ENCODE assay signal across 8 cellular contexts in genomic region chr1:205141236-205142104, GRCh38. TPM values are rescaled to one million over a fixed set of nuclear protein-coding genes. Genes with fewer than 3 reads are reported as not detected.
DNase-seq lines count a peak whose midpoint lies in the region; ATAC-seq, FAIRE-seq and TF ChIP-seq lines count a peak whose summit lies in the region.

No MANE protein-coding gene starts in this region.

- peak; percentile 44 to 86 (median 78) for TF ChIP-seq CTCF in body of pancreas (IDR thresholded peaks at IDR 0.05)

- H3K27me3 ChIP-seq in body of pancreas (no peaks in the 10 kb centered on the region), iPS DF 6.9 (ENCODE audit: control insufficient read depth, insufficient read depth, low read length) (no peaks in the 10 kb centered on the region)

- H3K36me3 ChIP-seq in body of pancreas (replicated peaks in 1 of 2; ENCODE audit: insufficient read depth in 1 of 2, low read depth in 2 of 2) (no peaks in the 10 kb centered on the region), iPS DF 6.9 (ENCODE audit: control insufficient read depth, insufficient read depth, low read length) (no peaks in the 10 kb centered on the region)

- peak overlapping the region in 2 of 4 donors; percentile 51 for H3K27ac ChIP-seq in body of pancreas
- H3K27ac ChIP-seq in iPS DF 6.9 (ENCODE audit: low read length): no peak overlapping the region

- peak; percentile 96 for FAIRE-seq in TTC549 (lab: Jason Lieb, UNC)

- H3K4me1 ChIP-seq in body of pancreas (peaks cover 18% of the 10 kb centered on the region), iPS DF 6.9 (ENCODE audit: control insufficient read depth, insufficient read depth, low read length) (no peaks in the 10 kb centered on the region)

- no peaks in the 10 kb centered on the region for H3K9me3 ChIP-seq in body of pancreas
- no peaks in the 10 kb centered on the region for H3K9me3 ChIP-seq in iPS DF 6.9 (ENCODE audit: control insufficient read depth, insufficient read depth, low read length)

- intact Hi-C loops in body of pancreas (cut with DNase I): no loop called here

- ATAC-seq in GM21447 (IDR thresholded peaks at IDR 0.05; ENCODE audit: unreplicated experiment) (peak; percentile 63), body of pancreas (peak; percentile 88), HG03521 (IDR thresholded peaks at IDR 0.05; ENCODE audit: unreplicated experiment) (no peak)

- 13 to 18% methylated on average over 12 of the region's 12 CpGs for WGBS in body of pancreas, 2 donors
- WGBS in iPS DF 6.9 (ENCODE audit: insufficient coverage, insufficient read length): no CpG with 5 or more reads among the region's 12 CpGs

- DNase-seq in Ammon's horn (ENCODE audit: low spot score): peak; percentile 94
- peak; percentile 80 to 81 for DNase-seq in NCI-H2081 (lab: John Stamatoyannopoulos, UW)
- DNase-seq in body of pancreas: peak; percentile 80 to 90 (median 83)
- peak; percentile 82 for DNase-seq in iPS DF 6.9 (ENCODE audit: low read depth, low spot score)
- peak; percentile 75 for DNase-seq in smooth muscle cell of the brain vasculature (ENCODE audit: low read depth, low spot score)

- H3K4me3 ChIP-seq in body of pancreas: no peak overlapping the region
- no peak overlapping the region for H3K4me3 ChIP-seq in iPS DF 6.9 (ENCODE audit: low read length)

- no peak for TF ChIP-seq POLR2A in body of pancreas (IDR thresholded peaks at IDR 0.05)

RNA-seq across cellular contexts. Expression of gene RBBP5, which starts 19.7 kb away (rescaled TPM):
- 1 to 10 TPM; 5.6 to 9.3 TPM for total RNA-seq in body of pancreas

RNA-seq across cellular contexts. Expression of gene TMEM81, which starts 57.2 kb away (rescaled TPM):
- 1 to 10 TPM; 1.3 to 2.0 TPM for total RNA-seq in body of pancreas
